In genomic region chr3:124588794-124589193, GRCh38 we compare ENCODE assay signal across 26 cellular contexts.
DNase-seq lines count a peak whose midpoint lies in the region; ATAC-seq and TF ChIP-seq lines count a peak whose summit lies in the region.
"Had no signal": no experiment of that assay in that cellular context is flagged by ENCODE, and none has a peak within 500 bp of the region (broad histone marks: within the 10 kb centered on the region; RNA-seq: fewer than 3 reads in every experiment).

No MANE protein-coding gene starts in this region.

- POLR2A ChIA-PET in HCT116 (lab: Charles Lee) = no interaction called here

- no peak for TF ChIP-seq POLR2A in HCT116 (IDR thresholded peaks at IDR 0.05; ENCODE audit: borderline replicate concordance, extremely low read depth, insufficient read depth, insufficient read length)

- H3K27ac Mint-ChIP-seq in activated naive CD4-positive, alpha-beta T cell treated with anti-CD3 and anti-CD28 coated beads, Interleukin-2, amount 50 U/mL, for 72 hours = peak overlapping the region; percentile 20 to 62
- H3K27ac Mint-ChIP-seq: CD4-positive, alpha-beta memory T cell had no signal

- no peaks in the 10 kb centered on the region for H3K79me2 ChIP-seq in HCT116 (ENCODE audit: insufficient read depth, low read length)

- H3K4me3 ChIP-seq in HCT116 (replicated peaks in 1 of 2; ENCODE audit: low read depth in 1 of 2, low read length in 2 of 2) (no peak overlapping the region), epithelial cell of esophagus (ENCODE audit: low read length) (no peak overlapping the region), left lung (no peak overlapping the region)
- H3K4me3 ChIP-seq: GM23248, K562, SK-N-MC had no signal

- intact Hi-C loops in HCT116 (cut with micrococcal nuclease) (no loop called here), left lung (cut with DNase I) (no loop called here)

- no peak overlapping the region for H3K9ac ChIP-seq in HCT116 (ENCODE audit: low read length)
- H3K9ac ChIP-seq: GM23248 had no signal

- BruUV-seq in HCT116 (replicated peaks; lab: Mats Ljungman, UMichigan) = no TSS peak

- H3K9me2 ChIP-seq in HCT116 (ENCODE audit: insufficient read depth) = no peaks in the 10 kb centered on the region

- no peak overlapping the region for H2AFZ ChIP-seq in HCT116 (ENCODE audit: low read depth, low read length, poor library complexity, severe bottlenecking)
- H2AFZ ChIP-seq: GM23248 had no signal

- H3K27me3 ChIP-seq in HCT116 (ENCODE audit: insufficient read depth, low read length) (no peaks in the 10 kb centered on the region), left lung (peaks cover 0 to 33% of the 10 kb centered on the region in 2 donors)

- H3K27ac ChIP-seq in HCT116 (ENCODE audit: low read depth, low read length) (no peak overlapping the region), left lung (no peak overlapping the region)
- H3K27ac ChIP-seq: GM23248, SK-N-MC had no signal

- TF ChIP-seq CTCF in HCT116 (IDR thresholded peaks at IDR 0.05 in 2 of 3, conservative IDR thresholded peaks at IDR 0.05 in 1 of 3; ENCODE audit: borderline replicate concordance in 1 of 3, insufficient read depth in 1 of 3, low read depth in 2 of 3, low read length in 2 of 3) (no peak), epithelial cell of esophagus (IDR thresholded peaks at IDR 0.05; ENCODE audit: insufficient read depth, low read depth, low read length, missing control alignments) (no peak), left lung (IDR thresholded peaks at IDR 0.05) (no peak)

- CTCF ChIA-PET in HCT116 (lab: Charles Lee) = no interaction called here

- no peaks in the 10 kb centered on the region for H4K20me1 ChIP-seq in HCT116 (ENCODE audit: insufficient read depth)

- no peaks in the 10 kb centered on the region for H3K9me3 ChIP-seq in HCT116 (ENCODE audit: control insufficient read depth in 1 of 2, insufficient read depth in 1 of 2, low read depth in 1 of 2, low read length in 2 of 2)
- no peaks in the 10 kb centered on the region for H3K9me3 ChIP-seq in left lung

- H3K4me2 ChIP-seq in HCT116 (ENCODE audit: low read length) = peak overlapping the region; percentile 22; the same call in 1 of the 2 replicates

- peak; percentile 33 to 66 for ATAC-seq in activated naive CD4-positive, alpha-beta T cell treated with anti-CD3 and anti-CD28 coated beads, Interleukin-2, amount 50 U/mL, for 72 hours
- ATAC-seq in HCT116 (no peak), HG03342 (IDR thresholded peaks at IDR 0.05; ENCODE audit: unreplicated experiment) (no peak), left lung (no peak)
- ATAC-seq: K562 had no signal

- H3K36me3 ChIP-seq in HCT116 (ENCODE audit: control insufficient read depth in 1 of 2, insufficient read depth in 2 of 2, low read length in 2 of 2) (no peaks in the 10 kb centered on the region), left lung (no peaks in the 10 kb centered on the region)

- TF ChIP-seq RAD21 in HCT116 (IDR thresholded peaks at IDR 0.05; ENCODE audit: low read depth) = no peak

- RAD21 ChIA-PET in HCT116 (lab: Charles Lee; ENCODE audit: low non-redundant PET in 1 of 2, low total read pairs in 2 of 2, uncharacterized antibody in 2 of 2, unreplicated experiment in 2 of 2) = no interaction called here

- peaks cover 5 to 20% of the 10 kb centered on the region in 2 donors for H3K36me3 Mint-ChIP-seq in activated naive CD4-positive, alpha-beta T cell treated with anti-CD3 and anti-CD28 coated beads, Interleukin-2, amount 50 U/mL, for 72 hours

- H3K4me1 ChIP-seq in HCT116 (ENCODE audit: control insufficient read depth in 1 of 2, insufficient read depth in 2 of 2, low read length in 2 of 2) = peaks cover 23 to 51% of the 10 kb centered on the region in 2 experiments
- peaks cover 4 to 16% of the 10 kb centered on the region in 2 donors for H3K4me1 ChIP-seq in left lung

- no peak for DNase-seq in activated naive CD4-positive, alpha-beta T cell treated with anti-CD3 and anti-CD28 coated beads, Interleukin-2, amount 50 U/mL, for 72 hours (ENCODE audit: low spot score in 2 of 2)
- no peak for DNase-seq in activated naive CD4-positive, alpha-beta T cell treated with anti-CD3 and anti-CD28 coated beads, Interleukin-2, amount 50 U/mL, for 16 hours
- no peak for DNase-seq in HCT116 (ENCODE audit: low read depth, low spot score)
- peak; percentile 30 for DNase-seq in epithelial cell of esophagus (ENCODE audit: low read depth)
- DNase-seq in EL = no peak
- DNase-seq in left lung = no peak
- DNase-seq: C1 segment of cervical spinal cord; CD4-positive, alpha-beta memory T cell; COR-L47; DMS 273 treated with DMSO at 0.1 percent for 48 hours; DMS79; GF-D8; GM23248; H7; Kasumi-1; NCI-H1092 treated with DMSO at 0.1 percent for 48 hours; NCI-H1436; NCI-H1930; NCI-H2107; NCI-H446; NCI-H524 treated with DMSO at 0.1 percent for 48 hours; NCI-H774; SIG-M5 had no signal

- peaks cover 0 to 4% of the 10 kb centered on the region in 2 donors for H3K9me3 Mint-ChIP-seq in activated naive CD4-positive, alpha-beta T cell treated with anti-CD3 and anti-CD28 coated beads, Interleukin-2, amount 50 U/mL, for 72 hours
- H3K9me3 Mint-ChIP-seq: CD4-positive, alpha-beta memory T cell had no signal

TF ChIP-seq in HCT116, 20 proteins besides CTCF, POLR2A, EP300 and RAD21:
- TF ChIP-seq REST (IDR thresholded peaks at IDR 0.05; ENCODE audit: low read depth) (no peak), ELF1 (IDR thresholded peaks at IDR 0.05; ENCODE audit: borderline replicate concordance, low read depth) (no peak), EGR1 (IDR thresholded peaks at IDR 0.05; ENCODE audit: low read depth) (no peak), ZFX (IDR thresholded peaks at IDR 0.05) (no peak), POLR2AphosphoS5 (IDR thresholded peaks at IDR 0.05; ENCODE audit: low read depth, low read length) (no peak), ATF3 (IDR thresholded peaks at IDR 0.05) (no peak), FOSL1 (IDR thresholded peaks at IDR 0.05; ENCODE audit: low read depth) (no peak), CEBPB (IDR thresholded peaks at IDR 0.05; ENCODE audit: low read depth) (no peak), JUND (IDR thresholded peaks at IDR 0.05) (no peak), MAX (IDR thresholded peaks at IDR 0.05) (no peak)

Comparison
In these comparisons a context has a peak if more than half of its experiments do, and no peak if none do; other contexts are left out.
1. ATAC-seq: peak in activated naive CD4-positive, alpha-beta T cell treated with anti-CD3 and anti-CD28 coated beads, Interleukin-2, amount 50 U/mL, for 72 hours (2 of 2); none in HCT116 (single experiment), HG03342 (single experiment) and left lung (single experiment).